24 cellular contexts compared by ENCODE assay signal in the genomic region with DNA sequence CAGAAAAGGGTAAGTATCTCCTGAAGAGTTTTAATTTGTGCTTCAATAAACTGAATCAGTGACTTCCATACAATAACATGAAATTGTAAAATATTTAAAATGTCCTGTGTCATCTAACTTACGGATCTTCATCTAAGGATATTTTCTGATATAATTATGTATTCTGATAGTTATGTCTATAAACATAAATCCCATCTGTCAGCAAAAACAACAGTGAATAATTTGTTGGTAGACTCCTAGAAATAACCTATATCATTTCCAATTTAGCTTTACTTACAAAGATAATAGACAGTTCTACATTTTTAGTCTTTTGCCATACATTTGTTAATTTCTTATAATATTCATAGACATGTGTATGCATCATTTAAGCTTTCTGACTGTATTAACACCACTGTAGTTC.
DNase-seq lines count a peak whose midpoint lies in the region; ATAC-seq, FAIRE-seq and TF ChIP-seq lines count a peak whose summit lies in the region.
"Had no signal": no experiment of that assay in that cellular context is flagged by ENCODE, and none has a peak within 500 bp of the region (broad histone marks: within the 10 kb centered on the region; RNA-seq: fewer than 3 reads in every experiment).

No MANE protein-coding gene starts in this region.

- no peaks in the 10 kb centered on the region for H3F3A ChIP-seq in Loucy (ENCODE audit: low read depth)

- POLR2A ChIA-PET in HepG2 (lab: Yijun Ruan, JAX) = no interaction called here
- POLR2A ChIA-PET in H1 (lab: Charles Lee; ENCODE audit: partially characterized antibody) = no interaction called here

- no peak overlapping the region for H2BK15ac ChIP-seq in H1 (ENCODE audit: low read length)

- H3K23ac ChIP-seq in H1 (ENCODE audit: insufficient read length) = no peak overlapping the region

- H3K18ac ChIP-seq in H1 (ENCODE audit: extremely low read depth, low read length) = no peak overlapping the region

- no peaks in the 10 kb centered on the region for H3K9me2 ChIP-seq in Loucy (replicated peaks; ENCODE audit: low read depth, low read length)

- no peak for TF ChIP-seq CTCF in HepG2 (CRISPR knock-in tag; IDR thresholded peaks at IDR 0.05)
- no peak for TF ChIP-seq CTCF in right lobe of liver (IDR thresholded peaks at IDR 0.05)
- TF ChIP-seq CTCF in Loucy (conservative IDR thresholded peaks at IDR 0.05; ENCODE audit: low read length) = no peak
- no peak for TF ChIP-seq CTCF in H1 (IDR thresholded peaks at IDR 0.05; ENCODE audit: control extremely low read depth in 1 of 3, insufficient read depth in 1 of 3, low read depth in 1 of 3, low read length in 3 of 3)

- TF ChIP-seq RAD21 in HepG2 (CRISPR knock-in tag; IDR thresholded peaks at IDR 0.05) = no peak
- no peak for TF ChIP-seq RAD21 in H1 (IDR thresholded peaks at IDR 0.05 in 1 of 2, conservative IDR thresholded peaks at IDR 0.05 in 1 of 2; ENCODE audit: low read depth in 2 of 2, low read length in 2 of 2)

- H3K9ac ChIP-seq in HepG2 (ENCODE audit: insufficient read depth, low read depth, low read length) (no peak overlapping the region), Loucy (ENCODE audit: low read depth, low read length, poor library complexity, severe bottlenecking) (no peak overlapping the region), H1 (replicated peaks in 1 of 4; ENCODE audit: extremely low read depth in 1 of 4, low read depth in 3 of 4, low read length in 3 of 4) (no peak overlapping the region)
- H3K9ac ChIP-seq: BLaER1 had no signal

- TF ChIP-seq POLR2A in HepG2 (IDR thresholded peaks at IDR 0.05; ENCODE audit: insufficient read depth in 1 of 2, low read depth in 2 of 2, low read length in 2 of 2) (no peak), right lobe of liver (IDR thresholded peaks at IDR 0.05) (no peak), H1 (IDR thresholded peaks at IDR 0.05; ENCODE audit: control extremely low read depth in 1 of 2, low read depth in 2 of 2, low read length in 2 of 2) (no peak)

- no peak overlapping the region for H4K91ac ChIP-seq in H1 (replicated peaks; ENCODE audit: insufficient read length, low read length)

- DNase-seq in HepG2 (ENCODE audit: low spot score) = no peak
- no peak for DNase-seq in right lobe of liver
- no peak for DNase-seq in H1 (ENCODE audit: low read depth in 1 of 2, low spot score in 2 of 2)
- no peak for DNase-seq in activated CD8-positive, alpha-beta memory T cell treated with anti-CD3 and anti-CD28 coated beads for 24 hours
- DNase-seq in superior temporal gyrus (ENCODE audit: extremely low spot score) = no peak
- DNase-seq: ACHN; BE2C; C1 segment of cervical spinal cord; CD4-positive, alpha-beta memory T cell; CD4-positive, CD25-positive, alpha-beta regulatory T cell; CD8-positive, alpha-beta memory T cell; COR-L47; DMS 273 treated with DMSO at 0.1 percent for 48 hours; DMS153; DMS53; DMS79; DND-41; GF-D8 had no signal

- no peak overlapping the region for H3K4me3 ChIP-seq in HepG2 (replicated peaks in 1 of 3; ENCODE audit: insufficient read depth in 1 of 3, low read depth in 2 of 3, low read length in 3 of 3)
- H3K4me3 ChIP-seq in right lobe of liver = no peak overlapping the region
- H3K4me3 ChIP-seq in Loucy (ENCODE audit: low read length, poor library complexity, severe bottlenecking) = no peak overlapping the region
- H3K4me3 ChIP-seq in H1 (ENCODE audit: extremely low read depth in 1 of 4, insufficient read depth in 2 of 4, low read depth in 3 of 4, low read length in 4 of 4) = no peak overlapping the region
- H3K4me3 ChIP-seq: BLaER1 had no signal

- H2BK12ac ChIP-seq in H1 (ENCODE audit: low read depth, low read length) = no peak overlapping the region

- H3K27ac ChIP-seq in HepG2 (ENCODE audit: extremely low read length, insufficient read depth, low read length) (no peak overlapping the region), right lobe of liver (no peak overlapping the region), H1 (ENCODE audit: low read depth, low read length) (no peak overlapping the region)
- H3K27ac ChIP-seq: 22Rv1, BLaER1 had no signal

- H3K14ac ChIP-seq in H1 (ENCODE audit: insufficient read length) = no peak overlapping the region

- TF ChIP-seq EP300 in HepG2 (IDR thresholded peaks at IDR 0.05; ENCODE audit: low read depth in 2 of 2, low read length in 2 of 2) (no peak), HepG2 (CRISPR knock-in tag; IDR thresholded peaks at IDR 0.05; ENCODE audit: borderline replicate concordance) (no peak), H1 (IDR thresholded peaks at IDR 0.05; ENCODE audit: borderline replicate concordance in 1 of 2, low read depth in 2 of 2, low read length in 2 of 2) (no peak)

- no peak overlapping the region for H2BK20ac ChIP-seq in H1 (ENCODE audit: low read length)

- no TSS peak for BruUV-seq in HepG2 (replicated peaks; lab: Mats Ljungman, UMichigan)

- no peaks in the 10 kb centered on the region for H3K9me3 ChIP-seq in HepG2 (ENCODE audit: low read length)
- H3K9me3 ChIP-seq in right lobe of liver = no peaks in the 10 kb centered on the region
- H3K9me3 ChIP-seq in Loucy (ENCODE audit: insufficient read depth, low read depth, low read length) = no peaks in the 10 kb centered on the region
- no peaks in the 10 kb centered on the region for H3K9me3 ChIP-seq in H1 (ENCODE audit: insufficient read depth in 2 of 2, low read depth in 1 of 2, low read length in 1 of 2)
- H3K9me3 ChIP-seq: BE2C, BLaER1 had no signal

- H2AFZ ChIP-seq in HepG2 (ENCODE audit: low read length) = no peak overlapping the region
- H2AFZ ChIP-seq in Loucy (ENCODE audit: low read length) = no peak overlapping the region
- H2AFZ ChIP-seq in H1 (ENCODE audit: low read length) = no peak overlapping the region

- no peak for FAIRE-seq in HepG2 (lab: Jason Lieb, UNC)
- FAIRE-seq in H1 (lab: Jason Lieb, UNC) = no peak
- FAIRE-seq: GM12891, GM19239 had no signal

- no peak overlapping the region for H2AK5ac ChIP-seq in H1 (ENCODE audit: low read depth, low read length)

- no peak overlapping the region for H2BK120ac ChIP-seq in H1 (replicated peaks; ENCODE audit: low read depth, low read length)

- H3K36me3 ChIP-seq in HepG2 (replicated peaks in 1 of 2; ENCODE audit: control insufficient read depth in 1 of 2, insufficient read depth in 2 of 2, low read length in 2 of 2) = no peaks in the 10 kb centered on the region
- H3K36me3 ChIP-seq in right lobe of liver = peaks cover 0 to 2% (median 0%) of the 10 kb centered on the region in 4 donors
- H3K36me3 ChIP-seq in Loucy (ENCODE audit: insufficient read depth, low read length) = no peaks in the 10 kb centered on the region
- no peaks in the 10 kb centered on the region for H3K36me3 ChIP-seq in H1 (ENCODE audit: control insufficient read depth in 2 of 4, insufficient read depth in 4 of 4, low read length in 3 of 4)
- H3K36me3 ChIP-seq: BE2C, BLaER1 had no signal

- H3K4me2 ChIP-seq in HepG2 (ENCODE audit: low read depth, low read length) = no peak overlapping the region
- peak overlapping the region; percentile 3 for H3K4me2 ChIP-seq in Loucy (ENCODE audit: low read depth, low read length, poor library complexity, severe bottlenecking)
- no peak overlapping the region for H3K4me2 ChIP-seq in H1 (ENCODE audit: insufficient read depth in 1 of 2, low read depth in 2 of 2, low read length in 2 of 2)
- H3K4me2 ChIP-seq: BLaER1 had no signal

- H4K20me1 ChIP-seq in HepG2 (ENCODE audit: insufficient read depth, low read length) (no peaks in the 10 kb centered on the region), Loucy (ENCODE audit: insufficient read depth, low read length, poor library complexity, severe bottlenecking) (no peaks in the 10 kb centered on the region), H1 (replicated peaks in 1 of 2; ENCODE audit: control insufficient read depth in 1 of 2, insufficient read depth in 2 of 2, low read length in 2 of 2) (no peaks in the 10 kb centered on the region)
- H4K20me1 ChIP-seq: BLaER1 had no signal

- 93% methylated on average over 1 of the region's 1 CpG for WGBS in HepG2 (ENCODE audit: low lambda C conversion rate)
- 83% methylated on average over 1 of the region's 1 CpG for WGBS in right lobe of liver (ENCODE audit: insufficient coverage, low coverage, low lambda C conversion rate, missing lambda C conversion rate)
- WGBS in H1 (ENCODE audit: extremely low coverage in 1 of 2, insufficient coverage in 1 of 2, insufficient read length in 1 of 2, insufficient replicate concordance in 2 of 2, low coverage in 1 of 2, low lambda C conversion rate in 2 of 2, missing lambda C conversion rate in 1 of 2), 2 experiments = 93% methylated on average over 1 of the region's 1 CpG; no CpG with 5 or more reads in 1 of the 2 experiments

- no peak overlapping the region for H4K5ac ChIP-seq in H1 (ENCODE audit: insufficient read length, low read depth, low read length)

- no peak for ATAC-seq in HepG2
- no peak for ATAC-seq in right lobe of liver
- no peak for ATAC-seq in HG03442 (IDR thresholded peaks at IDR 0.05; ENCODE audit: unreplicated experiment)

- in situ Hi-C loops in HepG2 (cut with HindIII; ENCODE audit: extremely low pct_ligation_motif_present, low pct_unique_long_range_greater_than_20kb) = no loop called here

- no peaks in the 10 kb centered on the region for H3K4me1 ChIP-seq in HepG2 (ENCODE audit: insufficient read depth, low read length)
- no peaks in the 10 kb centered on the region for H3K4me1 ChIP-seq in right lobe of liver
- peaks cover 13% of the 10 kb centered on the region for H3K4me1 ChIP-seq in Loucy (ENCODE audit: insufficient read depth, low read length, poor library complexity, severe bottlenecking)
- peaks cover 0 to 5% (median 0%) of the 10 kb centered on the region in 4 experiments; a peak in 2 of 7 replicates for H3K4me1 ChIP-seq in H1 (replicated peaks in 1 of 4; ENCODE audit: control insufficient read depth in 3 of 4, insufficient read depth in 4 of 4, low read length in 3 of 4)
- H3K4me1 ChIP-seq: BE2C, BLaER1 had no signal

- no peaks in the 10 kb centered on the region for H3K79me1 ChIP-seq in H1 (ENCODE audit: low read depth, low read length)

- H3K79me2 ChIP-seq in HepG2 (ENCODE audit: insufficient read depth, low read length) = no peaks in the 10 kb centered on the region
- no peaks in the 10 kb centered on the region for H3K79me2 ChIP-seq in Loucy (ENCODE audit: insufficient read depth, low read length)
- no peaks in the 10 kb centered on the region for H3K79me2 ChIP-seq in H1 (ENCODE audit: control insufficient read depth in 1 of 2, insufficient read depth in 2 of 2, low read length in 2 of 2)

- H4K8ac ChIP-seq in H1 (ENCODE audit: extremely low read depth, insufficient read depth, low read length) = no peak overlapping the region

- intact Hi-C loops in HepG2 (cut with micrococcal nuclease; ENCODE audit: unreplicated experiment) (loop anchor here (10.0 kb wide), 1 partner anchor 59 kb away; no protein-coding TSS in a partner anchor), right lobe of liver (cut with DNase I) (no loop called here)

- no peaks in the 10 kb centered on the region for H3K27me3 ChIP-seq in HepG2 (ENCODE audit: control insufficient read depth in 1 of 2, insufficient read depth in 2 of 2, low read length in 2 of 2)
- no peaks in the 10 kb centered on the region for H3K27me3 ChIP-seq in right lobe of liver
- H3K27me3 ChIP-seq in Loucy (ENCODE audit: insufficient read depth, low read length, poor library complexity, severe bottlenecking) = no peaks in the 10 kb centered on the region
- H3K27me3 ChIP-seq in H1 (replicated peaks in 1 of 4; ENCODE audit: control insufficient read depth in 3 of 4, extremely low read depth in 1 of 4, insufficient read depth in 3 of 4, low read length in 3 of 4) = peaks cover 0 to 3% (median 0%) of the 10 kb centered on the region in 4 experiments; a peak in 1 of 7 replicates
- H3K27me3 ChIP-seq: BE2C, BLaER1 had no signal

- H3K23me2 ChIP-seq in H1 (ENCODE audit: low read depth, low read length) = no peaks in the 10 kb centered on the region

- no peak overlapping the region for H3K4ac ChIP-seq in H1 (replicated peaks; ENCODE audit: insufficient read length, low read depth, low read length)

- H2BK5ac ChIP-seq in H1 (ENCODE audit: low read depth, low read length) = no peak overlapping the region

- H3K56ac ChIP-seq in H1 (replicated peaks; ENCODE audit: insufficient read length, low read depth, low read length) = no peak overlapping the region

- CTCF ChIA-PET in HepG2 (lab: Yijun Ruan, JAX; ENCODE audit: low intra/inter-chr PET ratio, low total read pairs) (no interaction called here), H1 (lab: Charles Lee; ENCODE audit: partially characterized antibody) (no interaction called here)

Comparison
In these comparisons a context has a peak if more than half of its experiments do, and no peak if none do; other contexts are left out.
1. Of the 41 proteins assayed by ChIP-seq in both HepG2 and H1: peak only in HepG2: none; only in H1: none; in both: MAFK; in neither: 40.